1 cellular context compared by ENCODE assay signal in the genomic region with DNA sequence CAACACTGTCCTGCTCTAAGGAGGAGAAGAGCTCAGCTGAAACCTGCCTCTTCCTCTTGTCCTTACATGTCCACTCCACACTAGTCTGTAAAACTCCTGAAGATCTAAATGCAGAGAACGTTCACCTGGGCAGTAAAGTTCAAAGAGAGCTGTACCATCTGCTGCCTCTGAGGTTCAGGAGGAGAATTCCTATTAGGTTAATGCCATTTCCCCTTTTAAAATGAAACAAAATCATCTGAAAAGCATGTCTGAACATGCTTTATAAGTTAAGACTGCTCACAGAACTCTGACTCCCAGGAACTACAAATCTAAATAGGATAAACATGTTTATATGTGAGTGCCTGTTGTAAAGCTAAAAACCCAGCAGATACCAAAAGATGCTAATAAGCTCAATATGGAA.
TF ChIP-seq lines count a peak whose summit lies in the region.

No MANE protein-coding gene starts in this region.

TF ChIP-seq in IMR-90, 13 proteins besides CTCF, POLR2A, EP300 and RAD21 (continued from another document):
- TF ChIP-seq, protein P1, sequence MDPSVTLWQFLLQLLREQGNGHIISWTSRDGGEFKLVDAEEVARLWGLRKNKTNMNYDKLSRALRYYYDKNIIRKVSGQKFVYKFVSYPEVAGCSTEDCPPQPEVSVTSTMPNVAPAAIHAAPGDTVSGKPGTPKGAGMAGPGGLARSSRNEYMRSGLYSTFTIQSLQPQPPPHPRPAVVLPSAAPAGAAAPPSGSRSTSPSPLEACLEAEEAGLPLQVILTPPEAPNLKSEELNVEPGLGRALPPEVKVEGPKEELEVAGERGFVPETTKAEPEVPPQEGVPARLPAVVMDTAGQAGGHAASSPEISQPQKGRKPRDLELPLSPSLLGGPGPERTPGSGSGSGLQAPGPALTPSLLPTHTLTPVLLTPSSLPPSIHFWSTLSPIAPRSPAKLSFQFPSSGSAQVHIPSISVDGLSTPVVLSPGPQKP (IDR thresholded peaks at IDR 0.05; ENCODE audit: borderline replicate concordance, low read depth, low read length), result no peak
- TF ChIP-seq RFX5 (IDR thresholded peaks at IDR 0.05; ENCODE audit: low read depth, low read length) (no peak), NFE2L2 (IDR thresholded peaks at IDR 0.05; ENCODE audit: low read depth, low read length) (no peak), BHLHE40 (IDR thresholded peaks at IDR 0.05; ENCODE audit: low read depth, low read length) (no peak)
